In genomic region chr11:74695705-74696280, GRCh38 we compare ENCODE assay signal across 16 cellular contexts. TPM values are rescaled to one million over a fixed set of nuclear protein-coding genes. Genes with fewer than 3 reads are reported as not detected.
A peak's percentile ranks its signal among the peaks of the same experiment; 100 is the strongest.
DNase-seq lines count a peak whose midpoint lies in the region; ATAC-seq and TF ChIP-seq lines count a peak whose summit lies in the region.
"Had no signal": no experiment of that assay in that cellular context is flagged by ENCODE, and none has a peak within 500 bp of the region (broad histone marks: within the 10 kb centered on the region; RNA-seq: fewer than 3 reads in every experiment).

No MANE protein-coding gene starts in this region.

- no peak overlapping the region for H3K4me3 Mint-ChIP-seq in H9
- H3K4me3 Mint-ChIP-seq: activated CD8-positive, alpha-beta memory T cell treated with anti-CD3 and anti-CD28 coated beads, Interleukin-2, amount 10 ng/mL, durations not matched to agents 7 days and 5 days; naive thymus-derived CD8-positive, alpha-beta T cell had no signal

- H3K27ac ChIP-seq in H9 (ENCODE audit: insufficient read length, low read depth, low read length) (no peak overlapping the region), coronary artery (peak overlapping the region; percentile 81 to 82), muscle layer of colon (ENCODE audit: low read depth, low read length) (peak overlapping the region; percentile 89), thoracic aorta (peak overlapping the region; percentile 74 to 82), mesenchymal stem cell (ENCODE audit: low read length, poor library complexity, severe bottlenecking) (no peak overlapping the region)
- H3K27ac ChIP-seq: PC-9, SK-N-MC had no signal

- no peaks in the 10 kb centered on the region for H3K36me3 Mint-ChIP-seq in H9 (ENCODE audit: insufficient read depth in 1 of 3, low read depth in 3 of 3)
- H3K36me3 Mint-ChIP-seq: activated CD8-positive, alpha-beta memory T cell treated with anti-CD3 and anti-CD28 coated beads, Interleukin-2, amount 10 ng/mL, durations not matched to agents 7 days and 5 days; naive thymus-derived CD8-positive, alpha-beta T cell had no signal

- H3K4ac ChIP-seq in H9 (ENCODE audit: low read depth, low read length), result no peak overlapping the region
- no peak overlapping the region for H3K4ac ChIP-seq in mesenchymal stem cell (ENCODE audit: low read depth in 1 of 2, low read length in 2 of 2)

- no peak overlapping the region for H2AFZ ChIP-seq in H9 (ENCODE audit: low read length)
- H2AFZ ChIP-seq in mesenchymal stem cell (ENCODE audit: low read depth, low read length), result no peak overlapping the region
- H2AFZ ChIP-seq: PC-9 had no signal

- no peaks in the 10 kb centered on the region for H3K9me3 Mint-ChIP-seq in H9
- H3K9me3 Mint-ChIP-seq: activated T-helper 2 cell treated with anti-CD3 and anti-CD28 coated beads, Interferon-gamma antibody, Interleukin-2, Interleukin-4, amounts not matched to agents 10 μg/mL and 5 μg/mL and 100 μg/mL, durations not matched to agents 14 hours and 24 hours and 36 hours; naive thymus-derived CD8-positive, alpha-beta T cell had no signal

- H3T11ph ChIP-seq in H9 (ENCODE audit: low read length), result no peak overlapping the region

- no peaks in the 10 kb centered on the region for H3K9me3 ChIP-seq in H9 (ENCODE audit: control insufficient read depth, low read depth, low read length)
- H3K9me3 ChIP-seq in muscle layer of colon (ENCODE audit: low read length), result no peaks in the 10 kb centered on the region
- H3K9me3 ChIP-seq in thoracic aorta, result no peaks in the 10 kb centered on the region
- no peaks in the 10 kb centered on the region for H3K9me3 ChIP-seq in mesenchymal stem cell (ENCODE audit: control insufficient read depth, low read length)

- peaks cover 12 to 24% of the 10 kb centered on the region in 2 experiments for H3K4me1 Mint-ChIP-seq in H9

- H2BK12ac ChIP-seq in H9 (ENCODE audit: insufficient read length, low read depth, low read length) (no peak overlapping the region), mesenchymal stem cell (ENCODE audit: low read length in 2 of 2) (no peak overlapping the region)

- H2BK15ac ChIP-seq in H9 (ENCODE audit: low read depth, low read length) (no peak overlapping the region; the same call in 1 of the 2 replicates), mesenchymal stem cell (ENCODE audit: low read depth, poor library complexity, severe bottlenecking) (no peak overlapping the region)

- no peak overlapping the region for H3K56ac ChIP-seq in H9 (ENCODE audit: insufficient read length, low read depth, low read length)

- no peak overlapping the region for H3K4me2 ChIP-seq in H9 (ENCODE audit: insufficient read depth, insufficient read length, low read length)
- no peak overlapping the region for H3K4me2 ChIP-seq in mesenchymal stem cell (ENCODE audit: low read length, poor library complexity, severe bottlenecking)
- H3K4me2 ChIP-seq: PC-9 had no signal

- no peak for ATAC-seq in thoracic aorta (ENCODE audit: insufficient number of reproducible peaks, low FRiP score, low read depth)
- ATAC-seq: activated CD8-positive, alpha-beta memory T cell treated with anti-CD3 and anti-CD28 coated beads, Interleukin-2, amount 10 ng/mL, durations not matched to agents 7 days and 5 days; naive thymus-derived CD8-positive, alpha-beta T cell had no signal

- TF ChIP-seq CTCF in H9 (conservative IDR thresholded peaks at IDR 0.05), result peak; percentile 33; the same call in 2 of the 3 replicates
- TF ChIP-seq CTCF in coronary artery (IDR thresholded peaks at IDR 0.05), result no peak
- TF ChIP-seq CTCF in thoracic aorta (IDR thresholded peaks at IDR 0.05), result no peak

- H4K91ac ChIP-seq in H9 (ENCODE audit: insufficient read length, low read depth, low read length) (no peak overlapping the region), mesenchymal stem cell (ENCODE audit: low read length) (no peak overlapping the region)

- H4K20me1 ChIP-seq in H9 (ENCODE audit: control insufficient read depth, insufficient read depth, insufficient read length), result no peaks in the 10 kb centered on the region

- H3K23me2 ChIP-seq in H9 (ENCODE audit: insufficient read length, low read depth, low read length, poor library complexity, severe bottlenecking), result no peaks in the 10 kb centered on the region

- no CpG with 5 or more reads among the region's 11 CpGs for WGBS in H9 (ENCODE audit: extremely low coverage, insufficient read length, low lambda C conversion rate)
- 71% methylated on average over 11 of the region's 11 CpGs for WGBS in mesenchymal stem cell

- H2BK5ac ChIP-seq in H9 (ENCODE audit: insufficient read length, low read length), result no peak overlapping the region
- H2BK5ac ChIP-seq in mesenchymal stem cell (ENCODE audit: low read depth, low read length, poor library complexity, severe bottlenecking), result no peak overlapping the region

- H3K4me1 ChIP-seq in H9 (ENCODE audit: insufficient read depth, low read length) (peaks cover 6% of the 10 kb centered on the region; the same call in 1 of the 2 replicates), muscle layer of colon (ENCODE audit: insufficient read depth, low read length) (peaks cover 27% of the 10 kb centered on the region), thoracic aorta (ENCODE audit: control insufficient read depth in 1 of 2, low read depth in 2 of 2) (peaks cover 16 to 26% of the 10 kb centered on the region in 2 donors), mesenchymal stem cell (ENCODE audit: control insufficient read depth, insufficient read depth, low read depth, low read length) (peaks cover 5% of the 10 kb centered on the region)

- H4K5ac ChIP-seq in H9 (ENCODE audit: insufficient read length, low read depth, low read length), result no peak overlapping the region

- no peak overlapping the region for H2BK20ac ChIP-seq in H9 (ENCODE audit: low read depth, low read length, poor library complexity, severe bottlenecking)

- no peak overlapping the region for H3K27ac Mint-ChIP-seq in H9
- H3K27ac Mint-ChIP-seq: activated CD8-positive, alpha-beta memory T cell treated with anti-CD3 and anti-CD28 coated beads, Interleukin-2, amount 10 ng/mL, durations not matched to agents 7 days and 5 days; activated T-helper 2 cell treated with anti-CD3 and anti-CD28 coated beads, Interferon-gamma antibody, Interleukin-2, Interleukin-4, amounts not matched to agents 10 μg/mL and 5 μg/mL and 100 μg/mL, durations not matched to agents 14 hours and 24 hours and 36 hours had no signal

- no peak overlapping the region for H3K23ac ChIP-seq in H9 (ENCODE audit: insufficient read length, low read depth, low read length)
- no peak overlapping the region for H3K23ac ChIP-seq in mesenchymal stem cell (ENCODE audit: low read length in 2 of 2)

- H3K79me2 ChIP-seq in H9 (ENCODE audit: insufficient read depth, low read length), result no peaks in the 10 kb centered on the region

- H3K9ac ChIP-seq in H9 (ENCODE audit: extremely low read depth, insufficient read length, low read length) (no peak overlapping the region), muscle layer of colon (ENCODE audit: low read length) (no peak overlapping the region), mesenchymal stem cell (ENCODE audit: low read length) (no peak overlapping the region)

- DNase-seq in H9 (peak; percentile 45), coronary artery (ENCODE audit: low spot score) (no peak), thoracic aorta (ENCODE audit: low spot score) (no peak), mucosa of gallbladder (ENCODE audit: low spot score) (no peak), mesenchymal stem cell (no peak), posterior vena cava (ENCODE audit: low spot score) (no peak)
- DNase-seq: activated CD8-positive, alpha-beta memory T cell treated with anti-CD3 and anti-CD28 coated beads, Interleukin-2, amount 10 ng/mL, durations not matched to agents 7 days and 5 days; caudate nucleus; effector memory CD4-positive, alpha-beta T cell; naive thymus-derived CD8-positive, alpha-beta T cell; NCI-H2029; PC-9 had no signal

- no peak overlapping the region for H3K18ac ChIP-seq in H9 (ENCODE audit: insufficient read length, low read depth, low read length)
- no peak overlapping the region for H3K18ac ChIP-seq in mesenchymal stem cell (ENCODE audit: low read depth in 1 of 2, low read length in 2 of 2)

- no peak overlapping the region for H3K4me3 ChIP-seq in coronary artery
- H3K4me3 ChIP-seq in muscle layer of colon (ENCODE audit: low read depth in 1 of 2, low read length in 2 of 2), result no peak overlapping the region
- no peak overlapping the region for H3K4me3 ChIP-seq in thoracic aorta
- H3K4me3 ChIP-seq in mesenchymal stem cell (ENCODE audit: insufficient read depth in 1 of 2, low read depth in 1 of 2, low read length in 2 of 2), result no peak overlapping the region
- H3K4me3 ChIP-seq: PC-9, SK-N-MC had no signal

- H3K27me3 ChIP-seq in H9 (ENCODE audit: insufficient read depth, low read length), result no peaks in the 10 kb centered on the region
- no peaks in the 10 kb centered on the region for H3K27me3 ChIP-seq in muscle layer of colon (ENCODE audit: control insufficient read depth in 1 of 2, insufficient read depth in 2 of 2, low read length in 2 of 2)
- H3K27me3 ChIP-seq in thoracic aorta (replicated peaks; ENCODE audit: insufficient read depth), result no peaks in the 10 kb centered on the region
- peaks cover 15 to 16% of the 10 kb centered on the region in 2 experiments for H3K27me3 ChIP-seq in mesenchymal stem cell (ENCODE audit: control insufficient read depth in 1 of 2, insufficient read depth in 1 of 2, low read length in 2 of 2)

- intact Hi-C loops in posterior vena cava (cut with DNase I), result no loop called here

- no peaks in the 10 kb centered on the region for H3K79me1 ChIP-seq in H9 (ENCODE audit: insufficient read depth, low read depth, low read length, poor library complexity, severe bottlenecking)
- H3K79me1 ChIP-seq in mesenchymal stem cell (replicated peaks; ENCODE audit: low read length, poor library complexity, severe bottlenecking), result no peaks in the 10 kb centered on the region

- H4K8ac ChIP-seq in H9 (replicated peaks; ENCODE audit: insufficient read length, low read depth, low read length), result no peak overlapping the region
- H4K8ac ChIP-seq in mesenchymal stem cell (ENCODE audit: low read length), result no peak overlapping the region

- H3K27me3 Mint-ChIP-seq in H9 (ENCODE audit: low read depth), result peaks cover 3% of the 10 kb centered on the region; the same call in 1 of the 2 replicates

- H2BK120ac ChIP-seq in H9 (ENCODE audit: low read depth, low read length, poor library complexity, severe bottlenecking), result no peak overlapping the region
- H2BK120ac ChIP-seq in mesenchymal stem cell (ENCODE audit: low read depth, low read length), result no peak overlapping the region

- H3K36me3 ChIP-seq in muscle layer of colon (ENCODE audit: insufficient read depth, low read length), result no peaks in the 10 kb centered on the region
- no peaks in the 10 kb centered on the region for H3K36me3 ChIP-seq in thoracic aorta
- H3K36me3 ChIP-seq in mesenchymal stem cell (ENCODE audit: control insufficient read depth in 1 of 2, insufficient read depth in 2 of 2, low read depth in 1 of 2, low read length in 2 of 2), result no peaks in the 10 kb centered on the region

- H3K14ac ChIP-seq in H9 (ENCODE audit: insufficient read depth, low read length) (no peak overlapping the region), mesenchymal stem cell (ENCODE audit: low read length in 2 of 2) (no peak overlapping the region)

- no peak overlapping the region for H2AK5ac ChIP-seq in H9 (ENCODE audit: insufficient read length, low read length)
- no peak overlapping the region for H2AK5ac ChIP-seq in mesenchymal stem cell (ENCODE audit: low read length, severe bottlenecking)

RNA-seq across cellular contexts. Expression of gene CHRDL2, which starts 35.4 kb away (rescaled TPM):
- total RNA-seq in H9 (2021), result 0.33 and 0.39 TPM in 2 replicates
- 1 to 10 TPM in 1 of 2 donors, not detected in 1; 1.9 TPM for total RNA-seq in thoracic aorta
- 312 TPM for total RNA-seq in mucosa of gallbladder
- not detected for polyA plus RNA-seq in mesenchymal stem cell (2013, experiment 1 of 2)
- polyA plus RNA-seq in mesenchymal stem cell (2013, experiment 2 of 2), result not detected
- total RNA-seq in posterior vena cava, result 10 to 100 TPM; 10.6 to 31.9 TPM
- total RNA-seq: activated CD8-positive, alpha-beta memory T cell treated with anti-CD3 and anti-CD28 coated beads, Interleukin-2, amount 10 ng/mL, durations not matched to agents 7 days and 5 days; activated T-helper 2 cell treated with anti-CD3 and anti-CD28 coated beads, Interferon-gamma antibody, Interleukin-2, Interleukin-4, amounts not matched to agents 10 μg/mL and 5 μg/mL and 100 μg/mL, durations not matched to agents 14 hours and 24 hours and 36 hours; naive thymus-derived CD8-positive, alpha-beta T cell; NCI-H460; PC-9 had no signal
- polyA plus RNA-seq: naive thymus-derived CD8-positive, alpha-beta T cell had no signal

RNA-seq across cellular contexts. Expression of gene RNF169, which starts 52.9 kb away (rescaled TPM):
- total RNA-seq in H9 (2021) (13.0 TPM in 2 replicates), thoracic aorta (10 to 100 TPM; 22.1 to 30.1 TPM), mucosa of gallbladder (19.8 TPM), posterior vena cava (10 to 100 TPM; 14.7 to 19.8 TPM)
- 5.2 TPM for polyA plus RNA-seq in mesenchymal stem cell (2013, experiment 1 of 2)
- polyA plus RNA-seq in mesenchymal stem cell (2013, experiment 2 of 2), result 5.0 TPM

Comparison
In these comparisons a context has a peak if more than half of its experiments do, and no peak if none do; other contexts are left out.
1. H3K27ac ChIP-seq: peak in coronary artery (2 of 2), muscle layer of colon (single experiment) and thoracic aorta (2 of 2); none in H9 (single experiment) and mesenchymal stem cell (single experiment).